Comparison of ENCODE assay signal across 28 cellular contexts in the genomic region with DNA sequence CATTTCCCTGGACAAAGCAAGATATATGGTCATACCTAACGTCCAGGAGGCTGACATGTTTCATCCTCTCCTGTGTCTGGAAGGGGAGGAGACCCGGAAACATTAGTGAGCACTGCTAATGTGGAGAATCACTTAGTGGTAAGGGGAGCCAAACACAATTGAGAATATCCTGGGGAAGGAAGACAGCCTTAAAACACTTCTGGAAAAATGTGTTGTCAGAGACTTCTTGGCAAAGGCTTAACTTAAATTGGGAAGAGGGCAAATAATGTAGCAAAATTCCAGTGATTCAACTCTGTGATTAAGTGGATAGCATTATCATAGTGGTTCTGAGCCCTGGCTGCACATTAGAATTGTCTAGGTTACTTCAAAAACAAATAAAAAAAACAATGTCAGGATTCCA. TPM values are rescaled to one million over a fixed set of nuclear protein-coding genes. Genes with fewer than 3 reads are reported as not detected.
DNase-seq lines count a peak whose midpoint lies in the region; ATAC-seq, FAIRE-seq and TF ChIP-seq lines count a peak whose summit lies in the region.
"Had no signal": no experiment of that assay in that cellular context is flagged by ENCODE, and none has a peak within 500 bp of the region (broad histone marks: within the 10 kb centered on the region; RNA-seq: fewer than 3 reads in every experiment).

No MANE protein-coding gene starts in this region.

- no peak overlapping the region for H3K9ac ChIP-seq in astrocyte (ENCODE audit: low read length)
- H3K9ac ChIP-seq: BLaER1 treated with 17β-estradiol and CSF1 and Interleukin-3, amounts not matched to agents 10 nM and 100 nM; neural progenitor cell had no signal

- no peak overlapping the region for H3K4me2 ChIP-seq in astrocyte (ENCODE audit: low read length)
- H3K4me2 ChIP-seq: BLaER1 treated with 17β-estradiol and CSF1 and Interleukin-3, amounts not matched to agents 10 nM and 100 nM; neural progenitor cell had no signal

- no peak overlapping the region for H3K4me3 ChIP-seq in astrocyte (ENCODE audit: insufficient read depth, low read depth, low read length)
- no peak overlapping the region for H3K4me3 ChIP-seq in psoas muscle
- no peak overlapping the region for H3K4me3 ChIP-seq in pancreas
- H3K4me3 ChIP-seq: BLaER1 treated with 17β-estradiol and CSF1 and Interleukin-3, amounts not matched to agents 10 nM and 100 nM; HAP-1; mucosa of descending colon; neural progenitor cell; upper lobe of left lung had no signal

- no peaks in the 10 kb centered on the region for H4K20me1 ChIP-seq in astrocyte (ENCODE audit: insufficient read depth, low read length)
- H4K20me1 ChIP-seq: BLaER1 treated with 17β-estradiol and CSF1 and Interleukin-3, amounts not matched to agents 10 nM and 100 nM had no signal

- no peak overlapping the region for H3K27ac Mint-ChIP-seq in astrocyte (ENCODE audit: unreplicated experiment)
- H3K27ac Mint-ChIP-seq: activated CD8-positive, alpha-beta T cell treated with anti-CD3 and anti-CD28 coated beads, Interleukin-2, amount 10 ng/mL, durations not matched to agents 7 days and 5 days; activated naive CD4-positive, alpha-beta T cell treated with anti-CD3 and anti-CD28 coated beads, Interleukin-2, amount 10 ng/mL, durations not matched to agents 7 days and 5 days; activated T-cell treated with anti-CD3 and anti-CD28 coated beads, Interleukin-2, amount 50 U/mL, for 24 hours; neural progenitor cell; stimulated activated naive B cell treated with anti-CD40 and anti-IgM and Interleukin-4, amounts not matched to agents 10 μg/mL and 1 μg/mL and 100 μg/mL, for 72 hours had no signal

- no peaks in the 10 kb centered on the region for H3K9me3 ChIP-seq in astrocyte (ENCODE audit: insufficient read depth, low read depth, low read length)
- no peaks in the 10 kb centered on the region for H3K9me3 ChIP-seq in psoas muscle
- no peaks in the 10 kb centered on the region for H3K9me3 ChIP-seq in pancreas
- H3K9me3 ChIP-seq: HAP-1, mucosa of descending colon, upper lobe of left lung had no signal

- DNase-seq in AG08395 (ENCODE audit: low spot score): peak; percentile 38
- peak; percentile 74 for DNase-seq in astrocyte (ENCODE audit: low read depth)
- no peak for DNase-seq in Right ventricle myocardium superior
- no peak for DNase-seq in psoas muscle
- DNase-seq in pancreas: no peak
- DNase-seq: activated CD4-positive, CD25-positive, alpha-beta regulatory T cell; activated CD8-positive, alpha-beta T cell treated with anti-CD3 and anti-CD28 coated beads, Interleukin-2, amount 10 ng/mL, durations not matched to agents 7 days and 5 days; activated naive CD4-positive, alpha-beta T cell treated with anti-CD3 and anti-CD28 coated beads, Interleukin-2, amount 10 ng/mL, durations not matched to agents 7 days and 5 days; activated T-cell treated with anti-CD3 and anti-CD28 coated beads, Interleukin-2, amount 50 U/mL, for 24 hours; Calu3; MM.1S; mucosa of descending colon; NCI-H2171 treated with DMSO at 0.1 percent for 48 hours; NCI-H774; PC-3; stimulated activated naive B cell treated with anti-CD40 and anti-IgM and Interleukin-4, amounts not matched to agents 10 μg/mL and 1 μg/mL and 100 μg/mL, for 72 hours; upper lobe of left lung had no signal

- ATAC-seq in Right ventricle myocardium superior (ENCODE audit: poor library complexity) (peak; percentile 58), psoas muscle (peak in 2 of 4 donors; percentile 41 to 58), pancreas (no peak), HG03135 (IDR thresholded peaks at IDR 0.05; ENCODE audit: unreplicated experiment) (no peak), HG03439 (IDR thresholded peaks at IDR 0.05; ENCODE audit: unreplicated experiment) (no peak), GM18519 (IDR thresholded peaks at IDR 0.05; ENCODE audit: low FRiP score, unreplicated experiment) (no peak)
- ATAC-seq: activated CD8-positive, alpha-beta T cell treated with anti-CD3 and anti-CD28 coated beads, Interleukin-2, amount 10 ng/mL, durations not matched to agents 7 days and 5 days; mucosa of descending colon; PC-3; stimulated activated naive B cell treated with anti-CD40 and anti-IgM and Interleukin-4, amounts not matched to agents 10 μg/mL and 1 μg/mL and 100 μg/mL, for 72 hours had no signal

- H3K9me3 Mint-ChIP-seq in astrocyte (ENCODE audit: unreplicated experiment): peaks cover 10% of the 10 kb centered on the region

- no peaks in the 10 kb centered on the region for H3K79me2 ChIP-seq in astrocyte (ENCODE audit: insufficient read depth, low read length)

- H3K4me1 ChIP-seq in astrocyte (ENCODE audit: insufficient read depth, low read length) (no peaks in the 10 kb centered on the region), psoas muscle (peaks cover 6% of the 10 kb centered on the region), pancreas (peaks cover 0 to 7% (median 4%) of the 10 kb centered on the region in 3 donors)
- H3K4me1 ChIP-seq: BLaER1 treated with 17β-estradiol and CSF1 and Interleukin-3, amounts not matched to agents 10 nM and 100 nM; neural progenitor cell had no signal

- no peaks in the 10 kb centered on the region for H3K27me3 Mint-ChIP-seq in astrocyte (ENCODE audit: low read depth, unreplicated experiment)
- H3K27me3 Mint-ChIP-seq: activated naive CD4-positive, alpha-beta T cell treated with anti-CD3 and anti-CD28 coated beads, Interleukin-2, amount 10 ng/mL, durations not matched to agents 7 days and 5 days; stimulated activated naive B cell treated with anti-CD40 and anti-IgM and Interleukin-4, amounts not matched to agents 10 μg/mL and 1 μg/mL and 100 μg/mL, for 72 hours had no signal

- FAIRE-seq in astrocyte (lab: Jason Lieb, UNC): no peak
- FAIRE-seq in pancreas (lab: Jason Lieb, UNC): no peak
- FAIRE-seq: colon, endometrium, frontal cortex had no signal

- no peak overlapping the region for H3K4me3 Mint-ChIP-seq in astrocyte (ENCODE audit: unreplicated experiment)
- H3K4me3 Mint-ChIP-seq: activated CD8-positive, alpha-beta T cell treated with anti-CD3 and anti-CD28 coated beads, Interleukin-2, amount 10 ng/mL, durations not matched to agents 7 days and 5 days; activated naive CD4-positive, alpha-beta T cell treated with anti-CD3 and anti-CD28 coated beads, Interleukin-2, amount 10 ng/mL, durations not matched to agents 7 days and 5 days; activated T-cell treated with anti-CD3 and anti-CD28 coated beads, Interleukin-2, amount 50 U/mL, for 24 hours; neural progenitor cell; stimulated activated naive B cell treated with anti-CD40 and anti-IgM and Interleukin-4, amounts not matched to agents 10 μg/mL and 1 μg/mL and 100 μg/mL, for 72 hours had no signal

- no peak for TF ChIP-seq CTCF in astrocyte (IDR thresholded peaks at IDR 0.05; ENCODE audit: insufficient read depth, low read depth, low read length)
- TF ChIP-seq CTCF in psoas muscle (IDR thresholded peaks at IDR 0.05): no peak
- no peak for TF ChIP-seq CTCF in pancreas (IDR thresholded peaks at IDR 0.05)

- no peaks in the 10 kb centered on the region for H3K4me1 Mint-ChIP-seq in astrocyte (ENCODE audit: low read depth, unreplicated experiment)
- H3K4me1 Mint-ChIP-seq: neural progenitor cell had no signal

- H3K27me3 ChIP-seq in astrocyte (ENCODE audit: insufficient read depth, low read length): no peaks in the 10 kb centered on the region
- H3K27me3 ChIP-seq in psoas muscle (ENCODE audit: insufficient read depth in 3 of 3, low read length in 2 of 3): no peaks in the 10 kb centered on the region
- H3K27me3 ChIP-seq in pancreas: no peaks in the 10 kb centered on the region
- H3K27me3 ChIP-seq: BLaER1 treated with 17β-estradiol and CSF1 and Interleukin-3, amounts not matched to agents 10 nM and 100 nM; neural progenitor cell; upper lobe of left lung had no signal

- H3K27ac ChIP-seq in astrocyte (ENCODE audit: low read depth, low read length) (no peak overlapping the region), psoas muscle (peak overlapping the region; percentile 21), pancreas (no peak overlapping the region)
- H3K27ac ChIP-seq: BLaER1 treated with 17β-estradiol and CSF1 and Interleukin-3, amounts not matched to agents 10 nM and 100 nM; HL-60; neural progenitor cell had no signal

- WGBS in psoas muscle, 3 donors: 60 to 70% (median 65%) methylated on average over 2 of the region's 2 CpGs
- WGBS in pancreas, 2 donors: 87 to 92% methylated on average over 2 of the region's 2 CpGs

- H3K36me3 ChIP-seq in astrocyte (ENCODE audit: insufficient read depth, low read length): no peaks in the 10 kb centered on the region
- peaks cover 6 to 35% of the 10 kb centered on the region in 2 donors for H3K36me3 ChIP-seq in psoas muscle (ENCODE audit: insufficient read depth in 1 of 2, low read depth in 1 of 2)
- H3K36me3 ChIP-seq in pancreas: no peaks in the 10 kb centered on the region
- H3K36me3 ChIP-seq: BLaER1 treated with 17β-estradiol and CSF1 and Interleukin-3, amounts not matched to agents 10 nM and 100 nM; HAP-1; neural progenitor cell had no signal

- H3K36me3 Mint-ChIP-seq in astrocyte (ENCODE audit: low read depth, unreplicated experiment): no peaks in the 10 kb centered on the region
- H3K36me3 Mint-ChIP-seq: activated naive CD4-positive, alpha-beta T cell treated with anti-CD3 and anti-CD28 coated beads, Interleukin-2, amount 10 ng/mL, durations not matched to agents 7 days and 5 days had no signal

- H2AFZ ChIP-seq in astrocyte (ENCODE audit: low read depth, low read length): no peak overlapping the region
- H2AFZ ChIP-seq: neural progenitor cell had no signal

- intact Hi-C loops in Right ventricle myocardium superior (cut with DNase I): no loop called here
- intact Hi-C loops in psoas muscle (cut with DNase I): no loop called here
- intact Hi-C loops in pancreas (cut with DNase I): no loop called here

RNA-seq across cellular contexts. Expression of a gene that starts 39.5 kb away (rescaled TPM):
- 0.25 and 0.34 TPM in 2 replicates for total RNA-seq in astrocyte
- 361 TPM for total RNA-seq in Right ventricle myocardium superior
- 100 to 1,000 TPM; 117 to 267 (median 155) TPM for total RNA-seq in psoas muscle
- 100 to 1,000 TPM; 178 to 260 (median 219) TPM for polyA plus RNA-seq in psoas muscle
- 10 to 100 TPM; 19.6 to 77.0 (median 37.2) TPM for total RNA-seq in pancreas
- polyA plus RNA-seq in pancreas: 10 to 100 TPM; 21.7 to 39.1 TPM
- total RNA-seq: A172; activated CD8-positive, alpha-beta T cell treated with anti-CD3 and anti-CD28 coated beads, Interleukin-2, amount 10 ng/mL, durations not matched to agents 7 days and 5 days; Calu3; PC-3 had no signal

Comparison
In these comparisons a context has a peak if more than half of its experiments do, and no peak if none do; other contexts are left out.
1. DNase-seq: peak in AG08395 (single experiment) and astrocyte (single experiment); none in Right ventricle myocardium superior (single experiment), psoas muscle (0 of 2) and pancreas (0 of 6).
2. RNA of a gene that starts 39.5 kb away (total RNA-seq): 361 TPM in Right ventricle myocardium superior (single experiment), 117 to 267 TPM in psoas muscle and 19.6 to 77.0 TPM in pancreas; 0.25 to 0.34 TPM in astrocyte; every median in the first group is over 10 times any median in the second.